Comparison of ENCODE assay signal across 1 cellular context in the genomic region with DNA sequence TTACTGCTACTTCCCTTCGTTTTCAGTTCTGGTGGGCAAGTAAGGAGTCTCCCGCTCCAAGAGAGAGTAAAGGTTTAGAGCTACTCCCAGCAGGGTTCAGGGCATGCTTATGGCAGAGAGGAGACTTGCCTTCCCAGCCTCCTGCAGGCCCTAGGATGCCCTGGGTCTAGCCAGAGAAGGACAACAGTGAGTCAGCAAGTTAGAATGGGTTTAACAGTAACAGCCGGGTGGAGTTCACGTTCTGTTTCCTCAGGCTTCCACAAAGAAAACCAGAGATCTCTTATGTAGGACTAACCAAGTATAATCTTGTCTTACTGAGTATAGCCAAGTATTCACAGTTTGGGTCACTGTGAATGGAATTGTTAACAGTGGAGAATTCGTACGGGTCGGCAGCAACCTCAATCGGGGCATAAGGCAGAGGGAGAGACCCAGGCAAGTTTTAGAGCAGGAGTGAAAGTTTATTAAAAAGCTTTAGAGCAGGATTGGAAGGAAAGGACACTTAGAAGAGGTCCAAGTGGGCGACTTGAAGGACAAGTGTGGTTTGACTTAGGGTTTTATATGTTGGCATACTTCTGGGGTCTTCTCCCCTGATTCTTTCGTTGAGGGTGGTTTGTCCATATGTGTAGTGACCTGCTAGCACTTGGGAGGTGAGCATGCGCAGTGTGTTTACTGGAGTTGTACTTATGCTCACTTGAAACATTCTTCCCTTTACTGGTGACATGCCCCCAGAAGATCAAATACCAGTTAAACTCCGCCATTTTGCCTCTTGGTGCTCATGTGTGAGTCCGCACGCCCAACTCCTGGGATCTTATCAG.
TF ChIP-seq lines count a peak whose summit lies in the region.

No MANE protein-coding gene starts in this region.

TF ChIP-seq in K562, 482 proteins besides CTCF, POLR2A, EP300 and RAD21 (continued from another document and continues in another):
- TF ChIP-seq, protein P1, sequence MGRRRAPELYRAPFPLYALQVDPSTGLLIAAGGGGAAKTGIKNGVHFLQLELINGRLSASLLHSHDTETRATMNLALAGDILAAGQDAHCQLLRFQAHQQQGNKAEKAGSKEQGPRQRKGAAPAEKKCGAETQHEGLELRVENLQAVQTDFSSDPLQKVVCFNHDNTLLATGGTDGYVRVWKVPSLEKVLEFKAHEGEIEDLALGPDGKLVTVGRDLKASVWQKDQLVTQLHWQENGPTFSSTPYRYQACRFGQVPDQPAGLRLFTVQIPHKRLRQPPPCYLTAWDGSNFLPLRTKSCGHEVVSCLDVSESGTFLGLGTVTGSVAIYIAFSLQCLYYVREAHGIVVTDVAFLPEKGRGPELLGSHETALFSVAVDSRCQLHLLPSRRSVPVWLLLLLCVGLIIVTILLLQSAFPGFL (CRISPR knock-in tag; IDR thresholded peaks at IDR 0.05) = no peak
- TF ChIP-seq, protein P2, sequence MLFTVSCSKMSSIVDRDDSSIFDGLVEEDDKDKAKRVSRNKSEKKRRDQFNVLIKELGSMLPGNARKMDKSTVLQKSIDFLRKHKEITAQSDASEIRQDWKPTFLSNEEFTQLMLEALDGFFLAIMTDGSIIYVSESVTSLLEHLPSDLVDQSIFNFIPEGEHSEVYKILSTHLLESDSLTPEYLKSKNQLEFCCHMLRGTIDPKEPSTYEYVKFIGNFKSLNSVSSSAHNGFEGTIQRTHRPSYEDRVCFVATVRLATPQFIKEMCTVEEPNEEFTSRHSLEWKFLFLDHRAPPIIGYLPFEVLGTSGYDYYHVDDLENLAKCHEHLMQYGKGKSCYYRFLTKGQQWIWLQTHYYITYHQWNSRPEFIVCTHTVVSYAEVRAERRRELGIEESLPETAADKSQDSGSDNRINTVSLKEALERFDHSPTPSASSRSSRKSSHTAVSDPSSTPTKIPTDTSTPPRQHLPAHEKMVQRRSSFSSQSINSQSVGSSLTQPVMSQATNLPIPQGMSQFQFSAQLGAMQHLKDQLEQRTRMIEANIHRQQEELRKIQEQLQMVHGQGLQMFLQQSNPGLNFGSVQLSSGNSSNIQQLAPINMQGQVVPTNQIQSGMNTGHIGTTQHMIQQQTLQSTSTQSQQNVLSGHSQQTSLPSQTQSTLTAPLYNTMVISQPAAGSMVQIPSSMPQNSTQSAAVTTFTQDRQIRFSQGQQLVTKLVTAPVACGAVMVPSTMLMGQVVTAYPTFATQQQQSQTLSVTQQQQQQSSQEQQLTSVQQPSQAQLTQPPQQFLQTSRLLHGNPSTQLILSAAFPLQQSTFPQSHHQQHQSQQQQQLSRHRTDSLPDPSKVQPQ (CRISPR knock-in tag; IDR thresholded peaks at IDR 0.05; ENCODE audit: borderline replicate concordance) = no peak
- TF ChIP-seq COPS2 (conservative IDR thresholded peaks at IDR 0.05) (no peak), ZKSCAN1 (IDR thresholded peaks at IDR 0.05; ENCODE audit: low read depth, low read length) (no peak), JUNB (CRISPR knock-in tag; conservative IDR thresholded peaks at IDR 0.05) (no peak), ETS2 (tag; IDR thresholded peaks at IDR 0.05; ENCODE audit: borderline replicate concordance, poor library complexity, severe bottlenecking) (no peak), ETV6 (IDR thresholded peaks at IDR 0.05; ENCODE audit: borderline replicate concordance in 1 of 2, low read depth in 2 of 2, low read length in 1 of 2) (no peak), ETV6 (CRISPR knock-in tag; IDR thresholded peaks at IDR 0.05; ENCODE audit: borderline replicate concordance) (no peak), ZC3H8 (IDR thresholded peaks at IDR 0.05) (no peak), ZNF217 (CRISPR knock-in tag; IDR thresholded peaks at IDR 0.05) (no peak), TCF7L2 (IDR thresholded peaks at IDR 0.05; ENCODE audit: low read depth, low read length) (no peak), BDP1 (IDR thresholded peaks at IDR 0.05; ENCODE audit: insufficient read depth, insufficient read length) (no peak), HCFC1 (IDR thresholded peaks at IDR 0.05; ENCODE audit: low read depth, low read length) (no peak), ZNF197 (CRISPR knock-in tag; IDR thresholded peaks at IDR 0.05; ENCODE audit: low read depth) (peak; percentile 90), CAMTA2 (CRISPR knock-in tag; conservative IDR thresholded peaks at IDR 0.05) (no peak), NR3C1 (CRISPR knock-in tag; IDR thresholded peaks at IDR 0.05) (no peak), POLR3A (IDR thresholded peaks at IDR 0.05; ENCODE audit: borderline replicate concordance, extremely low read depth, insufficient read depth, insufficient read length) (no peak), GTF2A2 (tag; IDR thresholded peaks at IDR 0.05) (peak; percentile 43; the same call in 1 of the 2 replicates), ZNF75A (CRISPR knock-in tag; IDR thresholded peaks at IDR 0.05) (no peak; the same call in none of the 2 replicates), CHCHD3 (CRISPR knock-in tag; IDR thresholded peaks at IDR 0.05) (no peak), RFX5 (IDR thresholded peaks at IDR 0.05; ENCODE audit: low read depth, low read length) (no peak), ZNF3 (CRISPR knock-in tag; IDR thresholded peaks at IDR 0.05) (no peak), ZFP30 (CRISPR knock-in tag; IDR thresholded peaks at IDR 0.05; ENCODE audit: borderline replicate concordance) (no peak), ZNF253 (CRISPR knock-in tag; conservative IDR thresholded peaks at IDR 0.05) (no peak), NFXL1 (CRISPR knock-in tag; IDR thresholded peaks at IDR 0.05) (peak; percentile 64; the same call in 1 of the 2 replicates), TFAM (CRISPR knock-in tag; conservative IDR thresholded peaks at IDR 0.05) (no peak), SLC30A9 (CRISPR knock-in tag; IDR thresholded peaks at IDR 0.05) (no peak), BRD9 (IDR thresholded peaks at IDR 0.05; ENCODE audit: low read depth, partially characterized antibody) (peak; percentile 49)
- TF ChIP-seq, protein P3, sequence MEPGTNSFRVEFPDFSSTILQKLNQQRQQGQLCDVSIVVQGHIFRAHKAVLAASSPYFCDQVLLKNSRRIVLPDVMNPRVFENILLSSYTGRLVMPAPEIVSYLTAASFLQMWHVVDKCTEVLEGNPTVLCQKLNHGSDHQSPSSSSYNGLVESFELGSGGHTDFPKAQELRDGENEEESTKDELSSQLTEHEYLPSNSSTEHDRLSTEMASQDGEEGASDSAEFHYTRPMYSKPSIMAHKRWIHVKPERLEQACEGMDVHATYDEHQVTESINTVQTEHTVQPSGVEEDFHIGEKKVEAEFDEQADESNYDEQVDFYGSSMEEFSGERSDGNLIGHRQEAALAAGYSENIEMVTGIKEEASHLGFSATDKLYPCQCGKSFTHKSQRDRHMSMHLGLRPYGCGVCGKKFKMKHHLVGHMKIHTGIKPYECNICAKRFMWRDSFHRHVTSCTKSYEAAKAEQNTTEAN (CRISPR knock-in tag; IDR thresholded peaks at IDR 0.05) = no peak
- TF ChIP-seq, protein P4, sequence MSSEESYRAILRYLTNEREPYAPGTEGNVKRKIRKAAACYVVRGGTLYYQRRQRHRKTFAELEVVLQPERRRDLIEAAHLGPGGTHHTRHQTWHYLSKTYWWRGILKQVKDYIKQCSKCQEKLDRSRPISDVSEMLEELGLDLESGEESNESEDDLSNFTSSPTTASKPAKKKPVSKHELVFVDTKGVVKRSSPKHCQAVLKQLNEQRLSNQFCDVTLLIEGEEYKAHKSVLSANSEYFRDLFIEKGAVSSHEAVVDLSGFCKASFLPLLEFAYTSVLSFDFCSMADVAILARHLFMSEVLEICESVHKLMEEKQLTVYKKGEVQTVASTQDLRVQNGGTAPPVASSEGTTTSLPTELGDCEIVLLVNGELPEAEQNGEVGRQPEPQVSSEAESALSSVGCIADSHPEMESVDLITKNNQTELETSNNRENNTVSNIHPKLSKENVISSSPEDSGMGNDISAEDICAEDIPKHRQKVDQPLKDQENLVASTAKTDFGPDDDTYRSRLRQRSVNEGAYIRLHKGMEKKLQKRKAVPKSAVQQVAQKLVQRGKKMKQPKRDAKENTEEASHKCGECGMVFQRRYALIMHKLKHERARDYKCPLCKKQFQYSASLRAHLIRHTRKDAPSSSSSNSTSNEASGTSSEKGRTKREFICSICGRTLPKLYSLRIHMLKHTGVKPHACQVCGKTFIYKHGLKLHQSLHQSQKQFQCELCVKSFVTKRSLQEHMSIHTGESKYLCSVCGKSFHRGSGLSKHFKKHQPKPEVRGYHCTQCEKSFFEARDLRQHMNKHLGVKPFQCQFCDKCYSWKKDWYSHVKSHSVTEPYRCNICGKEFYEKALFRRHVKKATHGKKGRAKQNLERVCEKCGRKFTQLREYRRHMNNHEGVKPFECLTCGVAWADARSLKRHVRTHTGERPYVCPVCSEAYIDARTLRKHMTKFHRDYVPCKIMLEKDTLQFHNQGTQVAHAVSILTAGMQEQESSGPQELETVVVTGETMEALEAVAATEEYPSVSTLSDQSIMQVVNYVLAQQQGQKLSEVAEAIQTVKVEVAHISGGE (CRISPR knock-in tag; IDR thresholded peaks at IDR 0.05) = peak in 1 of 3 experiments; percentile 33; a peak in 2 of 6 replicates
- TF ChIP-seq, protein P5, sequence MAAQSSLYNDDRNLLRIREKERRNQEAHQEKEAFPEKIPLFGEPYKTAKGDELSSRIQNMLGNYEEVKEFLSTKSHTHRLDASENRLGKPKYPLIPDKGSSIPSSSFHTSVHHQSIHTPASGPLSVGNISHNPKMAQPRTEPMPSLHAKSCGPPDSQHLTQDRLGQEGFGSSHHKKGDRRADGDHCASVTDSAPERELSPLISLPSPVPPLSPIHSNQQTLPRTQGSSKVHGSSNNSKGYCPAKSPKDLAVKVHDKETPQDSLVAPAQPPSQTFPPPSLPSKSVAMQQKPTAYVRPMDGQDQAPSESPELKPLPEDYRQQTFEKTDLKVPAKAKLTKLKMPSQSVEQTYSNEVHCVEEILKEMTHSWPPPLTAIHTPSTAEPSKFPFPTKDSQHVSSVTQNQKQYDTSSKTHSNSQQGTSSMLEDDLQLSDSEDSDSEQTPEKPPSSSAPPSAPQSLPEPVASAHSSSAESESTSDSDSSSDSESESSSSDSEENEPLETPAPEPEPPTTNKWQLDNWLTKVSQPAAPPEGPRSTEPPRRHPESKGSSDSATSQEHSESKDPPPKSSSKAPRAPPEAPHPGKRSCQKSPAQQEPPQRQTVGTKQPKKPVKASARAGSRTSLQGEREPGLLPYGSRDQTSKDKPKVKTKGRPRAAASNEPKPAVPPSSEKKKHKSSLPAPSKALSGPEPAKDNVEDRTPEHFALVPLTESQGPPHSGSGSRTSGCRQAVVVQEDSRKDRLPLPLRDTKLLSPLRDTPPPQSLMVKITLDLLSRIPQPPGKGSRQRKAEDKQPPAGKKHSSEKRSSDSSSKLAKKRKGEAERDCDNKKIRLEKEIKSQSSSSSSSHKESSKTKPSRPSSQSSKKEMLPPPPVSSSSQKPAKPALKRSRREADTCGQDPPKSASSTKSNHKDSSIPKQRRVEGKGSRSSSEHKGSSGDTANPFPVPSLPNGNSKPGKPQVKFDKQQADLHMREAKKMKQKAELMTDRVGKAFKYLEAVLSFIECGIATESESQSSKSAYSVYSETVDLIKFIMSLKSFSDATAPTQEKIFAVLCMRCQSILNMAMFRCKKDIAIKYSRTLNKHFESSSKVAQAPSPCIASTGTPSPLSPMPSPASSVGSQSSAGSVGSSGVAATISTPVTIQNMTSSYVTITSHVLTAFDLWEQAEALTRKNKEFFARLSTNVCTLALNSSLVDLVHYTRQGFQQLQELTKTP (IDR thresholded peaks at IDR 0.05; ENCODE audit: low read depth in 1 of 2, partially characterized antibody in 2 of 2) = peak in 1 of 2 experiments; percentile 48
- TF ChIP-seq, protein P6, sequence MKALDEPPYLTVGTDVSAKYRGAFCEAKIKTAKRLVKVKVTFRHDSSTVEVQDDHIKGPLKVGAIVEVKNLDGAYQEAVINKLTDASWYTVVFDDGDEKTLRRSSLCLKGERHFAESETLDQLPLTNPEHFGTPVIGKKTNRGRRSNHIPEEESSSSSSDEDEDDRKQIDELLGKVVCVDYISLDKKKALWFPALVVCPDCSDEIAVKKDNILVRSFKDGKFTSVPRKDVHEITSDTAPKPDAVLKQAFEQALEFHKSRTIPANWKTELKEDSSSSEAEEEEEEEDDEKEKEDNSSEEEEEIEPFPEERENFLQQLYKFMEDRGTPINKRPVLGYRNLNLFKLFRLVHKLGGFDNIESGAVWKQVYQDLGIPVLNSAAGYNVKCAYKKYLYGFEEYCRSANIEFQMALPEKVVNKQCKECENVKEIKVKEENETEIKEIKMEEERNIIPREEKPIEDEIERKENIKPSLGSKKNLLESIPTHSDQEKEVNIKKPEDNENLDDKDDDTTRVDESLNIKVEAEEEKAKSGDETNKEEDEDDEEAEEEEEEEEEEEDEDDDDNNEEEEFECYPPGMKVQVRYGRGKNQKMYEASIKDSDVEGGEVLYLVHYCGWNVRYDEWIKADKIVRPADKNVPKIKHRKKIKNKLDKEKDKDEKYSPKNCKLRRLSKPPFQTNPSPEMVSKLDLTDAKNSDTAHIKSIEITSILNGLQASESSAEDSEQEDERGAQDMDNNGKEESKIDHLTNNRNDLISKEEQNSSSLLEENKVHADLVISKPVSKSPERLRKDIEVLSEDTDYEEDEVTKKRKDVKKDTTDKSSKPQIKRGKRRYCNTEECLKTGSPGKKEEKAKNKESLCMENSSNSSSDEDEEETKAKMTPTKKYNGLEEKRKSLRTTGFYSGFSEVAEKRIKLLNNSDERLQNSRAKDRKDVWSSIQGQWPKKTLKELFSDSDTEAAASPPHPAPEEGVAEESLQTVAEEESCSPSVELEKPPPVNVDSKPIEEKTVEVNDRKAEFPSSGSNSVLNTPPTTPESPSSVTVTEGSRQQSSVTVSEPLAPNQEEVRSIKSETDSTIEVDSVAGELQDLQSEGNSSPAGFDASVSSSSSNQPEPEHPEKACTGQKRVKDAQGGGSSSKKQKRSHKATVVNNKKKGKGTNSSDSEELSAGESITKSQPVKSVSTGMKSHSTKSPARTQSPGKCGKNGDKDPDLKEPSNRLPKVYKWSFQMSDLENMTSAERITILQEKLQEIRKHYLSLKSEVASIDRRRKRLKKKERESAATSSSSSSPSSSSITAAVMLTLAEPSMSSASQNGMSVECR (CRISPR knock-in tag; IDR thresholded peaks at IDR 0.05) = no peak
- TF ChIP-seq, protein P7, sequence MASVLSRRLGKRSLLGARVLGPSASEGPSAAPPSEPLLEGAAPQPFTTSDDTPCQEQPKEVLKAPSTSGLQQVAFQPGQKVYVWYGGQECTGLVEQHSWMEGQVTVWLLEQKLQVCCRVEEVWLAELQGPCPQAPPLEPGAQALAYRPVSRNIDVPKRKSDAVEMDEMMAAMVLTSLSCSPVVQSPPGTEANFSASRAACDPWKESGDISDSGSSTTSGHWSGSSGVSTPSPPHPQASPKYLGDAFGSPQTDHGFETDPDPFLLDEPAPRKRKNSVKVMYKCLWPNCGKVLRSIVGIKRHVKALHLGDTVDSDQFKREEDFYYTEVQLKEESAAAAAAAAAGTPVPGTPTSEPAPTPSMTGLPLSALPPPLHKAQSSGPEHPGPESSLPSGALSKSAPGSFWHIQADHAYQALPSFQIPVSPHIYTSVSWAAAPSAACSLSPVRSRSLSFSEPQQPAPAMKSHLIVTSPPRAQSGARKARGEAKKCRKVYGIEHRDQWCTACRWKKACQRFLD (CRISPR knock-in tag; IDR thresholded peaks at IDR 0.05) = peak; percentile 90; the same call in 1 of the 2 replicates
